Comparison of ENCODE assay signal across 8 cellular contexts in genomic region chr6:53792973-53793317, GRCh38. TPM values are rescaled to one million over a fixed set of nuclear protein-coding genes. Genes with fewer than 3 reads are reported as not detected.
DNase-seq lines count a peak whose midpoint lies in the region; ATAC-seq and TF ChIP-seq lines count a peak whose summit lies in the region.

No MANE protein-coding gene starts in this region.

- H3K9me2 ChIP-seq in MM.1S (replicated peaks; ENCODE audit: insufficient read depth, low read length), result no peaks in the 10 kb centered on the region

- peaks cover 31% of the 10 kb centered on the region for H3K79me2 ChIP-seq in MM.1S (ENCODE audit: low read length)

- no peak overlapping the region for H3K27ac Mint-ChIP-seq in CD4-positive, CD25-positive, alpha-beta regulatory T cell
- H3K27ac Mint-ChIP-seq in effector memory CD8-positive, alpha-beta T cell, result no peak overlapping the region
- no peak overlapping the region for H3K27ac Mint-ChIP-seq in natural killer cell treated with Interleukin-12 subunit alpha and Interleukin-12 subunit beta and Interleukin-15 and Interleukin-18, amount 100 ng/mL, for 72 hours

- peaks cover 0 to 10% (median 4%) of the 10 kb centered on the region in 7 donors for H3K9me3 Mint-ChIP-seq in CD4-positive, CD25-positive, alpha-beta regulatory T cell
- no peaks in the 10 kb centered on the region for H3K9me3 Mint-ChIP-seq in effector memory CD8-positive, alpha-beta T cell
- peaks cover 3% of the 10 kb centered on the region for H3K9me3 Mint-ChIP-seq in natural killer cell treated with Interleukin-12 subunit alpha and Interleukin-12 subunit beta and Interleukin-15 and Interleukin-18, amount 100 ng/mL, for 72 hours

- H3K4me1 ChIP-seq in CD4-positive, CD25-positive, alpha-beta regulatory T cell (ENCODE audit: control insufficient read depth, insufficient read depth, low read length, poor library complexity, severe bottlenecking), result peaks cover 23% of the 10 kb centered on the region
- H3K4me1 ChIP-seq in MM.1S (ENCODE audit: low read length), result peaks cover 4% of the 10 kb centered on the region; the same call in 1 of the 2 replicates

- H3K4me1 Mint-ChIP-seq in CD4-positive, CD25-positive, alpha-beta regulatory T cell, result peaks cover 12 to 30% (median 19%) of the 10 kb centered on the region in 4 donors
- peaks cover 27 to 30% of the 10 kb centered on the region in 2 donors for H3K4me1 Mint-ChIP-seq in effector memory CD8-positive, alpha-beta T cell (ENCODE audit: low read depth in 2 of 2)
- peaks cover 21 to 28% of the 10 kb centered on the region in 2 donors for H3K4me1 Mint-ChIP-seq in natural killer cell treated with Interleukin-12 subunit alpha and Interleukin-12 subunit beta and Interleukin-15 and Interleukin-18, amount 100 ng/mL, for 72 hours (ENCODE audit: low read depth in 2 of 2)

- peaks cover 0 to 15% of the 10 kb centered on the region in 2 experiments for H3K9me3 ChIP-seq in CD4-positive, CD25-positive, alpha-beta regulatory T cell (ENCODE audit: control insufficient read depth in 2 of 2, low read length in 2 of 2)
- H3K9me3 ChIP-seq in MM.1S (replicated peaks; ENCODE audit: insufficient read depth, low read length), result no peaks in the 10 kb centered on the region

- H3K4me3 ChIP-seq in CD4-positive, CD25-positive, alpha-beta regulatory T cell (ENCODE audit: low read depth, low read length), result peak overlapping the region; percentile 81
- H3K4me3 ChIP-seq in MM.1S (ENCODE audit: low read length), result peak overlapping the region; percentile 87

- no peaks in the 10 kb centered on the region for H4K20me1 ChIP-seq in MM.1S (ENCODE audit: insufficient read depth, low read length)

- peak overlapping the region; percentile 91 to 98 (median 95) for H3K4me3 Mint-ChIP-seq in CD4-positive, CD25-positive, alpha-beta regulatory T cell
- peak overlapping the region; percentile 88 to 90 for H3K4me3 Mint-ChIP-seq in effector memory CD8-positive, alpha-beta T cell
- peak overlapping the region; percentile 97 for H3K4me3 Mint-ChIP-seq in natural killer cell treated with Interleukin-12 subunit alpha and Interleukin-12 subunit beta and Interleukin-15 and Interleukin-18, amount 100 ng/mL, for 72 hours

- peaks cover 13% of the 10 kb centered on the region for H3F3A ChIP-seq in MM.1S (ENCODE audit: insufficient read depth, low read length)

- no peaks in the 10 kb centered on the region for H3K36me3 ChIP-seq in CD4-positive, CD25-positive, alpha-beta regulatory T cell (ENCODE audit: control insufficient read depth, insufficient read depth, low read length)
- no peaks in the 10 kb centered on the region for H3K36me3 ChIP-seq in MM.1S (replicated peaks; ENCODE audit: insufficient read depth, low read length)

- peak overlapping the region; percentile 75; the same call in 1 of the 2 replicates for H3K9ac ChIP-seq in MM.1S (ENCODE audit: low read length)

- ATAC-seq in CD4-positive, CD25-positive, alpha-beta regulatory T cell (ENCODE audit: low read depth in 2 of 2), result no peak
- no peak for ATAC-seq in effector memory CD8-positive, alpha-beta T cell (replicated peaks)
- no peak for ATAC-seq in natural killer cell treated with Interleukin-12 subunit alpha and Interleukin-12 subunit beta and Interleukin-15 and Interleukin-18, amount 100 ng/mL, for 72 hours

- no peak for TF ChIP-seq CTCF in MM.1S (IDR thresholded peaks at IDR 0.05; ENCODE audit: low read length)

- peaks cover 35% of the 10 kb centered on the region for H3K27me3 ChIP-seq in CD4-positive, CD25-positive, alpha-beta regulatory T cell (ENCODE audit: control insufficient read depth, insufficient read depth, low read length)
- 0 out of 2 replicates have a peak, but pooled peaks cover 3% of the 10 kb centered on the region for H3K27me3 ChIP-seq in MM.1S (replicated peaks; ENCODE audit: insufficient read depth, low read length)

- peaks cover 66% of the 10 kb centered on the region for H3K27me3 Mint-ChIP-seq in CD4-positive, CD25-positive, alpha-beta regulatory T cell
- peaks cover 25 to 37% of the 10 kb centered on the region in 2 donors for H3K27me3 Mint-ChIP-seq in effector memory CD8-positive, alpha-beta T cell
- H3K27me3 Mint-ChIP-seq in natural killer cell treated with Interleukin-12 subunit alpha and Interleukin-12 subunit beta and Interleukin-15 and Interleukin-18, amount 100 ng/mL, for 72 hours, result peaks cover 28 to 31% of the 10 kb centered on the region in 2 donors

- H3K4me2 ChIP-seq in MM.1S (ENCODE audit: low read depth, low read length), result peak overlapping the region; percentile 86

- no peaks in the 10 kb centered on the region for H3K36me3 Mint-ChIP-seq in CD4-positive, CD25-positive, alpha-beta regulatory T cell
- H3K36me3 Mint-ChIP-seq in effector memory CD8-positive, alpha-beta T cell (ENCODE audit: insufficient read depth), result no peaks in the 10 kb centered on the region
- H3K36me3 Mint-ChIP-seq in natural killer cell treated with Interleukin-12 subunit alpha and Interleukin-12 subunit beta and Interleukin-15 and Interleukin-18, amount 100 ng/mL, for 72 hours, result peaks cover 6% of the 10 kb centered on the region

- DNase-seq in CD4-positive, CD25-positive, alpha-beta regulatory T cell, result no peak
- DNase-seq in MM.1S (no peak), NCI-H1092 (lab: John Stamatoyannopoulos, UW) (no peak), SW 1271 (lab: John Stamatoyannopoulos, UW) (no peak), NCI-H2196 (lab: John Stamatoyannopoulos, UW; ENCODE audit: unreplicated experiment) (no peak), NCI-H2029 treated with DMSO at 0.1 percent for 48 hours (lab: John Stamatoyannopoulos, UW) (no peak)
- DNase-seq in effector memory CD8-positive, alpha-beta T cell, result no peak
- DNase-seq in natural killer cell treated with Interleukin-12 subunit alpha and Interleukin-12 subunit beta and Interleukin-15 and Interleukin-18, amount 100 ng/mL, for 72 hours (ENCODE audit: low spot score), result no peak

- no peak overlapping the region for H3K27ac ChIP-seq in CD4-positive, CD25-positive, alpha-beta regulatory T cell (ENCODE audit: insufficient read depth, low read length, poor library complexity, severe bottlenecking)
- no peak overlapping the region for H3K27ac ChIP-seq in MM.1S (ENCODE audit: low read length)

- peak overlapping the region; percentile 75 for H2AFZ ChIP-seq in MM.1S (ENCODE audit: low read length)

RNA-seq across cellular contexts. Expression of gene LRRC1, which starts 1.9 kb away (rescaled TPM):
- total RNA-seq in CD4-positive, CD25-positive, alpha-beta regulatory T cell, result 1.0 TPM
- polyA plus RNA-seq in CD4-positive, CD25-positive, alpha-beta regulatory T cell, result 1 to 10 TPM in 2 of 4 donors, under 1 TPM in 2; 0.37 to 1.4 (median 0.79) TPM
- total RNA-seq in natural killer cell treated with Interleukin-12 subunit alpha and Interleukin-12 subunit beta and Interleukin-15 and Interleukin-18, amount 100 ng/mL, for 72 hours, result 1 to 10 TPM in 1 of 2 donors, under 1 TPM in 1; 1.00 to 3.0 TPM
